12 cellular contexts compared by ENCODE assay signal in genomic region chr6:27616313-27617045, GRCh38.
DNase-seq lines count a peak whose midpoint lies in the region; ATAC-seq, FAIRE-seq and TF ChIP-seq lines count a peak whose summit lies in the region.
"Had no signal": no experiment of that assay in that cellular context is flagged by ENCODE, and none has a peak within 500 bp of the region (broad histone marks: within the 10 kb centered on the region; RNA-seq: fewer than 3 reads in every experiment).

No MANE protein-coding gene starts in this region.

- H3K4me1 ChIP-seq in OCI-LY3 (ENCODE audit: low read length) (no peaks in the 10 kb centered on the region), H1 (replicated peaks in 1 of 4; ENCODE audit: control insufficient read depth in 3 of 4, insufficient read depth in 4 of 4, low read length in 3 of 4) (peaks cover 0 to 2% (median 0%) of the 10 kb centered on the region in 4 experiments; a peak in 2 of 7 replicates), osteoblast (ENCODE audit: insufficient read depth, low read length) (peaks cover 6% of the 10 kb centered on the region)

- H3K56ac ChIP-seq in H1 (replicated peaks; ENCODE audit: insufficient read length, low read depth, low read length), result no peak overlapping the region

- peak; percentile 1 for DNase-seq in NCI-H1105 treated with DMSO at 0.1 percent for 48 hours (lab: John Stamatoyannopoulos, UW)
- no peak for DNase-seq in NCI-H1105 (lab: John Stamatoyannopoulos, UW)
- DNase-seq in H1 (ENCODE audit: low read depth in 1 of 2, low spot score in 2 of 2), result no peak
- DNase-seq in osteoblast (ENCODE audit: insufficient read length, low spot score, missing footprints), result no peak
- no peak for DNase-seq in dedifferentiated amniotic fluid mesenchymal stem cell (ENCODE audit: extremely low spot score)
- no peak for DNase-seq in CD4-positive, alpha-beta T cell
- DNase-seq: head of caudate nucleus; naive thymus-derived CD8-positive, alpha-beta T cell had no signal

- peaks cover 86% of the 10 kb centered on the region for H3K27me3 Mint-ChIP-seq in CD4-positive, alpha-beta T cell

- no peaks in the 10 kb centered on the region for H4K20me1 ChIP-seq in OCI-LY3 (ENCODE audit: insufficient read depth, low read length)
- no peaks in the 10 kb centered on the region for H4K20me1 ChIP-seq in H1 (replicated peaks in 1 of 2; ENCODE audit: control insufficient read depth in 1 of 2, insufficient read depth in 2 of 2, low read length in 2 of 2)
- no peaks in the 10 kb centered on the region for H4K20me1 ChIP-seq in osteoblast (ENCODE audit: insufficient read depth, low read length)

- H2AK5ac ChIP-seq in H1 (ENCODE audit: low read depth, low read length), result no peak overlapping the region

- H2BK5ac ChIP-seq in H1 (ENCODE audit: low read depth, low read length), result no peak overlapping the region

- no peak overlapping the region for H4K5ac ChIP-seq in H1 (ENCODE audit: insufficient read length, low read depth, low read length)

- no peak overlapping the region for H3K23ac ChIP-seq in H1 (ENCODE audit: insufficient read length)

- H3K4me2 ChIP-seq in OCI-LY3 (ENCODE audit: low read length) (peak overlapping the region; percentile 69), H1 (ENCODE audit: insufficient read depth in 1 of 2, low read depth in 2 of 2, low read length in 2 of 2) (peak overlapping the region; percentile 74 to 77), osteoblast (ENCODE audit: insufficient read depth, low read length) (peak overlapping the region; percentile 93)

- no peak overlapping the region for H2BK120ac ChIP-seq in H1 (replicated peaks; ENCODE audit: low read depth, low read length)

- no peak overlapping the region for H2BK20ac ChIP-seq in H1 (ENCODE audit: low read length)

- TF ChIP-seq RAD21 in H1 (IDR thresholded peaks at IDR 0.05 in 1 of 2, conservative IDR thresholded peaks at IDR 0.05 in 1 of 2; ENCODE audit: low read depth in 2 of 2, low read length in 2 of 2), result no peak

- no peak for FAIRE-seq in H1 (lab: Jason Lieb, UNC)
- FAIRE-seq: A204.1, urothelium cell line had no signal

- H3K4me3 Mint-ChIP-seq in CD4-positive, alpha-beta T cell, result no peak overlapping the region

- no peak for TF ChIP-seq POLR2A in H1 (IDR thresholded peaks at IDR 0.05; ENCODE audit: control extremely low read depth in 1 of 2, low read depth in 2 of 2, low read length in 2 of 2)

- CTCF ChIA-PET in H1 (lab: Charles Lee; ENCODE audit: partially characterized antibody), result interaction anchor here (0.7 to 1.8 kb wide), 8 partner anchors 7 to 1520 kb away, joined by 3 to 11 read pairs (median 4); no protein-coding TSS in a partner anchor
- CTCF ChIA-PET in CD4-positive, alpha-beta T cell (lab: Charles Lee), result interaction anchor here (1.0 kb wide), 1 partner anchor 8 kb away, joined by 4 read pairs; no protein-coding TSS in a partner anchor

- H4K8ac ChIP-seq in H1 (ENCODE audit: extremely low read depth, insufficient read depth, low read length), result no peak overlapping the region

- H3K23me2 ChIP-seq in H1 (ENCODE audit: low read depth, low read length), result peaks cover 8% of the 10 kb centered on the region; the same call in 1 of the 2 replicates

- no peak overlapping the region for H3K14ac ChIP-seq in H1 (ENCODE audit: insufficient read length)

- peaks cover 14% of the 10 kb centered on the region for H3K4me1 Mint-ChIP-seq in CD4-positive, alpha-beta T cell (ENCODE audit: low read depth)

- intact Hi-C loops in CD4-positive, alpha-beta T cell (cut with DNase I, micrococcal nuclease), result no loop called here

- ATAC-seq in CD4-positive, alpha-beta T cell (ENCODE audit: poor library complexity), result no peak
- no peak for ATAC-seq in GM18520 (IDR thresholded peaks at IDR 0.05; ENCODE audit: unreplicated experiment)
- ATAC-seq: naive thymus-derived CD8-positive, alpha-beta T cell had no signal

- H3K4me3 ChIP-seq in OCI-LY3 (ENCODE audit: low read length), result peak overlapping the region; percentile 96
- H3K4me3 ChIP-seq in H1 (ENCODE audit: extremely low read depth in 1 of 4, insufficient read depth in 2 of 4, low read depth in 3 of 4, low read length in 4 of 4), result peak overlapping the region; percentile 80 to 97 (median 90)
- H3K4me3 ChIP-seq in osteoblast (ENCODE audit: insufficient read depth, low read length), result peak overlapping the region; percentile 70

- H3K36me3 Mint-ChIP-seq in CD4-positive, alpha-beta T cell (ENCODE audit: low read depth), result no peaks in the 10 kb centered on the region

- WGBS in H1 (ENCODE audit: extremely low coverage in 1 of 2, insufficient coverage in 1 of 2, insufficient read length in 1 of 2, insufficient replicate concordance in 2 of 2, low coverage in 1 of 2, low lambda C conversion rate in 2 of 2, missing lambda C conversion rate in 1 of 2), 2 experiments, result 47% methylated on average over 6 of the region's 6 CpGs; no CpG with 5 or more reads in 1 of the 2 experiments

- no peak overlapping the region for H3K27ac ChIP-seq in OCI-LY3 (ENCODE audit: low read length)
- H3K27ac ChIP-seq in H1 (ENCODE audit: low read depth, low read length), result no peak overlapping the region
- no peak overlapping the region for H3K27ac ChIP-seq in osteoblast (ENCODE audit: low read depth, low read length)
- no peak overlapping the region for H3K27ac ChIP-seq in CD4-positive, alpha-beta T cell (ENCODE audit: low read depth, low read length)

- no peak overlapping the region for H3K27ac Mint-ChIP-seq in CD4-positive, alpha-beta T cell
- H3K27ac Mint-ChIP-seq: naive thymus-derived CD8-positive, alpha-beta T cell had no signal

- no peak for TF ChIP-seq EP300 in H1 (IDR thresholded peaks at IDR 0.05; ENCODE audit: borderline replicate concordance in 1 of 2, low read depth in 2 of 2, low read length in 2 of 2)

- TF ChIP-seq CTCF in OCI-LY3 (IDR thresholded peaks at IDR 0.05; ENCODE audit: low read depth, low read length) (no peak), H1 (IDR thresholded peaks at IDR 0.05; ENCODE audit: control extremely low read depth in 1 of 3, insufficient read depth in 1 of 3, low read depth in 1 of 3, low read length in 3 of 3) (no peak), osteoblast (IDR thresholded peaks at IDR 0.05; ENCODE audit: extremely low read depth, low read depth, low read length) (no peak)
- TF ChIP-seq CTCF in CD4-positive, alpha-beta T cell (IDR thresholded peaks at IDR 0.05), result no peak

- no peak overlapping the region for H2BK15ac ChIP-seq in H1 (ENCODE audit: low read length)

- H3K36me3 ChIP-seq in OCI-LY3 (replicated peaks; ENCODE audit: low read depth, low read length), result no peaks in the 10 kb centered on the region
- no peaks in the 10 kb centered on the region for H3K36me3 ChIP-seq in H1 (ENCODE audit: control insufficient read depth in 2 of 4, insufficient read depth in 4 of 4, low read length in 3 of 4)
- H3K36me3 ChIP-seq in osteoblast (ENCODE audit: insufficient read depth, low read length), result no peaks in the 10 kb centered on the region

- H3K79me2 ChIP-seq in OCI-LY3 (ENCODE audit: low read length) (no peaks in the 10 kb centered on the region), H1 (ENCODE audit: control insufficient read depth in 1 of 2, insufficient read depth in 2 of 2, low read length in 2 of 2) (no peaks in the 10 kb centered on the region), osteoblast (ENCODE audit: insufficient read depth, low read length) (no peaks in the 10 kb centered on the region)

- no peak overlapping the region for H3K18ac ChIP-seq in H1 (ENCODE audit: extremely low read depth, low read length)

- H3K27me3 ChIP-seq in OCI-LY3 (ENCODE audit: low read depth, low read length) (no peaks in the 10 kb centered on the region), H1 (replicated peaks in 1 of 4; ENCODE audit: control insufficient read depth in 3 of 4, extremely low read depth in 1 of 4, insufficient read depth in 3 of 4, low read length in 3 of 4) (no peaks in the 10 kb centered on the region; a peak in 1 of 7 replicates), osteoblast (ENCODE audit: insufficient read depth, low read length) (no peaks in the 10 kb centered on the region)
- H3K27me3 ChIP-seq in CD4-positive, alpha-beta T cell (ENCODE audit: control insufficient read depth, insufficient read depth, low read length), result peaks cover 69% of the 10 kb centered on the region

- H4K91ac ChIP-seq in H1 (replicated peaks; ENCODE audit: insufficient read length, low read length), result no peak overlapping the region

- POLR2A ChIA-PET in H1 (lab: Charles Lee; ENCODE audit: partially characterized antibody), result interaction anchor here (0.8 kb wide), 1 partner anchor 469 kb away, joined by 4 read pairs; a partner anchor contains a TSS
- POLR2A ChIA-PET in CD4-positive, alpha-beta T cell (lab: Charles Lee), result no interaction called here

- H2BK12ac ChIP-seq in H1 (ENCODE audit: low read depth, low read length), result no peak overlapping the region

- H2AFZ ChIP-seq in OCI-LY3 (ENCODE audit: low read depth, low read length), result peak overlapping the region; percentile 83; the same call in 1 of the 2 replicates
- peak overlapping the region; percentile 99 for H2AFZ ChIP-seq in H1 (ENCODE audit: low read length)
- H2AFZ ChIP-seq in osteoblast (ENCODE audit: low read length), result peak overlapping the region; percentile 95

- no peak overlapping the region for H3K4ac ChIP-seq in H1 (replicated peaks; ENCODE audit: insufficient read length, low read depth, low read length)

- no peaks in the 10 kb centered on the region for H3K79me1 ChIP-seq in H1 (ENCODE audit: low read depth, low read length)

- no peaks in the 10 kb centered on the region for H3K9me3 ChIP-seq in OCI-LY3 (ENCODE audit: insufficient read depth, low read length)
- H3K9me3 ChIP-seq in H1 (ENCODE audit: insufficient read depth in 2 of 2, low read depth in 1 of 2, low read length in 1 of 2), result no peaks in the 10 kb centered on the region
- no peaks in the 10 kb centered on the region for H3K9me3 ChIP-seq in osteoblast (ENCODE audit: low read depth, low read length)
- no peaks in the 10 kb centered on the region for H3K9me3 ChIP-seq in CD4-positive, alpha-beta T cell (ENCODE audit: control insufficient read depth, low read length)

- H3K9me3 Mint-ChIP-seq in CD4-positive, alpha-beta T cell, result no peaks in the 10 kb centered on the region

- H3K9ac ChIP-seq in OCI-LY3 (ENCODE audit: low read length) (peak overlapping the region; percentile 67), H1 (replicated peaks in 1 of 4; ENCODE audit: extremely low read depth in 1 of 4, low read depth in 3 of 4, low read length in 3 of 4) (peak overlapping the region in 1 of 4 experiments; percentile 37; a peak in 1 of 7 replicates)

TF ChIP-seq in H1, 55 proteins besides CTCF, POLR2A, EP300 and RAD21 (continues in another document):
- no peak for TF ChIP-seq E2F6 (IDR thresholded peaks at IDR 0.05)
- TF ChIP-seq MAX (IDR thresholded peaks at IDR 0.05), result no peak
- no peak for TF ChIP-seq SP1 (IDR thresholded peaks at IDR 0.05; ENCODE audit: low read depth, low read length)
